Comparison of ENCODE assay signal across 8 cellular contexts in the genomic region with DNA sequence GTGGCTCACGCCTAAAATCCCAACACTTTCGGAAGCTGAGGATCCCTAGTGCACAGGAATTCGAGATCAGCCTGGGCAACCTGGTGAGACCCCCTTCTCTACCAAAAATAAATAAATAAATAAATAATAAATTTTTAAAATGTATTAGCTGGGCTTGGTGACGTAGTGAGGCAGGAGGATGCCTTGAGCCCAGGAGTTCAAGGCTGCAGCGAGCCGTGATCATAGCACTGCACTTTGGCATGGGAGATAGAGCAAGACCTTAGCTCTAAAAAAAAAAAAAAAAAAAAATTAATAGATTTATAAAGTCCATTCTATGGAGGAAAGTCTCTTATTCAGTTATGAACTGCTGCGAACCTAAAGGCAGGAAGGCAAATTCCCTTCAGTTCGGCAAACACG. TPM values are rescaled to one million over a fixed set of nuclear protein-coding genes. Genes with fewer than 3 reads are reported as not detected.
A peak's percentile ranks its signal among the peaks of the same experiment; 100 is the strongest.
DNase-seq lines count a peak whose midpoint lies in the region; ATAC-seq and TF ChIP-seq lines count a peak whose summit lies in the region.

No MANE protein-coding gene starts in this region.

- DNase-seq in BE2C (no peak), LNCaP clone FGC (ENCODE audit: low read depth) (no peak), NCI-H82 treated with DMSO at 0.1 percent for 48 hours (lab: John Stamatoyannopoulos, UW; ENCODE audit: unreplicated experiment) (no peak), RKO (ENCODE audit: low spot score) (no peak), KG1 (lab: John Stamatoyannopoulos, UW) (no peak)
- DNase-seq in natural killer cell treated with Interleukin-12 subunit alpha and Interleukin-12 subunit beta and Interleukin-15 and Interleukin-18, amount 100 ng/mL, for 72 hours (ENCODE audit: low spot score), result no peak

- no peak for TF ChIP-seq CTCF in BE2C (IDR thresholded peaks at IDR 0.05; ENCODE audit: low read depth, low read length)
- no peak for TF ChIP-seq CTCF in LNCaP clone FGC (IDR thresholded peaks at IDR 0.05; ENCODE audit: control insufficient read depth, extremely low read depth, insufficient read depth)

- H3K4me3 ChIP-seq in BE2C (ENCODE audit: low read depth, low read length), result peak overlapping the region; percentile 66
- peak overlapping the region; percentile 58 for H3K4me3 ChIP-seq in LNCaP clone FGC (ENCODE audit: low read depth, low read length)
- H3K4me3 ChIP-seq in duodenal mucosa (ENCODE audit: low read depth in 1 of 2, low read length in 2 of 2), result peak overlapping the region; percentile 70 to 98

- no peaks in the 10 kb centered on the region for H3K27me3 Mint-ChIP-seq in natural killer cell treated with Interleukin-12 subunit alpha and Interleukin-12 subunit beta and Interleukin-15 and Interleukin-18, amount 100 ng/mL, for 72 hours

- H3K9me3 ChIP-seq in BE2C, result no peaks in the 10 kb centered on the region
- no peaks in the 10 kb centered on the region for H3K9me3 ChIP-seq in duodenal mucosa (ENCODE audit: control insufficient read depth in 1 of 2, low read length in 2 of 2)

- H3K27ac ChIP-seq in duodenal mucosa (ENCODE audit: low read depth, low read length), result peak overlapping the region; percentile 97

- H3K9me3 Mint-ChIP-seq in natural killer cell treated with Interleukin-12 subunit alpha and Interleukin-12 subunit beta and Interleukin-15 and Interleukin-18, amount 100 ng/mL, for 72 hours, result no peaks in the 10 kb centered on the region

- no peak overlapping the region for H3K27ac Mint-ChIP-seq in natural killer cell treated with Interleukin-12 subunit alpha and Interleukin-12 subunit beta and Interleukin-15 and Interleukin-18, amount 100 ng/mL, for 72 hours

- H3K27me3 ChIP-seq in BE2C, result no peaks in the 10 kb centered on the region
- no peaks in the 10 kb centered on the region for H3K27me3 ChIP-seq in duodenal mucosa (ENCODE audit: control insufficient read depth in 1 of 2, insufficient read depth in 2 of 2, low read length in 2 of 2)

- H3K9ac ChIP-seq in duodenal mucosa (ENCODE audit: low read depth in 1 of 2, low read length in 2 of 2), result peak overlapping the region; percentile 89 to 91

- H3K36me3 Mint-ChIP-seq in natural killer cell treated with Interleukin-12 subunit alpha and Interleukin-12 subunit beta and Interleukin-15 and Interleukin-18, amount 100 ng/mL, for 72 hours, result no peaks in the 10 kb centered on the region

- H3K4me3 Mint-ChIP-seq in natural killer cell treated with Interleukin-12 subunit alpha and Interleukin-12 subunit beta and Interleukin-15 and Interleukin-18, amount 100 ng/mL, for 72 hours, result peak overlapping the region; percentile 87

- no peak for ATAC-seq in natural killer cell treated with Interleukin-12 subunit alpha and Interleukin-12 subunit beta and Interleukin-15 and Interleukin-18, amount 100 ng/mL, for 72 hours
- no peak for ATAC-seq in GM18907 (IDR thresholded peaks at IDR 0.05; ENCODE audit: unreplicated experiment)

- H3K36me3 ChIP-seq in BE2C, result no peaks in the 10 kb centered on the region
- no peaks in the 10 kb centered on the region for H3K36me3 ChIP-seq in duodenal mucosa (ENCODE audit: control insufficient read depth in 1 of 2, insufficient read depth in 2 of 2, low read length in 2 of 2)

- H3K4me1 ChIP-seq in BE2C (no peaks in the 10 kb centered on the region), duodenal mucosa (ENCODE audit: control insufficient read depth in 1 of 2, insufficient read depth in 2 of 2, low read length in 2 of 2) (peaks cover under 1 to 10% of the 10 kb centered on the region in 2 donors)

- H3K4me1 Mint-ChIP-seq in natural killer cell treated with Interleukin-12 subunit alpha and Interleukin-12 subunit beta and Interleukin-15 and Interleukin-18, amount 100 ng/mL, for 72 hours (ENCODE audit: low read depth in 2 of 2), result peaks cover 25 to 31% of the 10 kb centered on the region in 2 donors

RNA-seq across cellular contexts. Expression of a gene that starts 1.1 kb away (rescaled TPM):
- 48.6 TPM for polyA plus RNA-seq in BE2C (2012; ENCODE audit: insufficient read depth, insufficient read length, low read depth)
- total RNA-seq in natural killer cell treated with Interleukin-12 subunit alpha and Interleukin-12 subunit beta and Interleukin-15 and Interleukin-18, amount 100 ng/mL, for 72 hours, result 10 to 100 TPM; 33.8 to 84.3 TPM
